In the genomic region with DNA sequence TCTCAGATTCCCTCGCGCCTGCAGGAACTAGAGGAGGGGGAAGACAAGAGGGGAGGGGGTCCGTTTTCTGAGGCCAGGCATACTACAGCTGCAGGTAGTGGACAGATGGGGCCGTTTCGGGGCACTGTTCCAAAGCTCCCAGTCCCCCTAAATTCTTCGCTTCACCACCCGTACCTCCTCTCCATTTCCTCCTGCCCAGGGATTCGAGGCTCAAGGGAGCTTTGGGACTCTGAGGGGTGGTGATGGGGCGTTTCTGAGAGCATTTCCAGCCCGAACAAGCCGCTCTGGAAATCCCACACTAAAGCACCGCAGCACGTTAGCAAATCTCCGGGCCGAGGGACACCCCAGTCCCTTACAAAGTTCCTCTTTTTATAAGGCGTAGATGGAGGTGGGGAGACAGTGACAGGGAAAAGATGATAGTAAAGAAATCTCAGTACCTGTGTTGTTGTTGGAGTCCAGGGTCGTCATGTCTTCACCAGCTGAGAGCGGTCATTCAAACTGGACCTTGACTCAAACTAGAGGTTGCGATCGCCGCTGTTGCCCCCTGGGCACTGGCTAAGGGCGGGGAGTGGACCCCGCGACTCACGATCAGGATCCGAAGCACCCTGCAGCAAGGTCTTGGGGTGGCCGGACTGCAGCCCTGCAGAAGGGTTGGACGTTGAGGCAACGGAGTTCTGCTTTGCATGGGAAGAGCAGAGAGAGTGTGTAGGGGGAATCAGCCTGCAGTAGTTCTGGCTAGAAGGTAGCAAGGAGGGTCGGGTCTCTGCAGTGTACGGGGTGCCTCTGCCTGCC, we compare ENCODE assay signal across 8 cellular contexts. TPM values are rescaled to one million over a fixed set of nuclear protein-coding genes. Genes with fewer than 3 reads are reported as not detected.
A peak's percentile ranks its signal among the peaks of the same experiment; 100 is the strongest.
DNase-seq lines count a peak whose midpoint lies in the region; ATAC-seq and TF ChIP-seq lines count a peak whose summit lies in the region.

No MANE protein-coding gene starts in this region.

- H3K4me3 ChIP-seq in GM06990 (replicated peaks; ENCODE audit: low read depth, low read length) (peak overlapping the region; percentile 67), OCI-LY1 (ENCODE audit: low read depth, low read length, poor library complexity, severe bottlenecking) (peak overlapping the region; percentile 80)

- H3K9me3 Mint-ChIP-seq in effector memory CD8-positive, alpha-beta T cell, result no peaks in the 10 kb centered on the region
- no peaks in the 10 kb centered on the region for H3K9me3 Mint-ChIP-seq in natural killer cell

- H3K27ac ChIP-seq in OCI-LY1 (ENCODE audit: low read depth, low read length, poor library complexity, severe bottlenecking), result no peak overlapping the region

- DNase-seq in GM06990 (ENCODE audit: extremely low read depth, insufficient read length), result no peak
- DNase-seq in effector memory CD8-positive, alpha-beta T cell, result no peak
- DNase-seq in natural killer cell, result no peak
- DNase-seq in medulla oblongata (ENCODE audit: extremely low spot score), result no peak

- peak overlapping the region; percentile 96 to 99 for H3K27ac Mint-ChIP-seq in effector memory CD8-positive, alpha-beta T cell
- H3K27ac Mint-ChIP-seq in natural killer cell, result peak overlapping the region; percentile 94 to 96

- H3K4me1 Mint-ChIP-seq in effector memory CD8-positive, alpha-beta T cell (ENCODE audit: low read depth in 2 of 2), result peaks cover 75 to 80% of the 10 kb centered on the region in 2 donors
- peaks cover 75 to 80% of the 10 kb centered on the region in 2 donors for H3K4me1 Mint-ChIP-seq in natural killer cell

- peak overlapping the region; percentile 87 to 89 for H3K4me3 Mint-ChIP-seq in effector memory CD8-positive, alpha-beta T cell
- H3K4me3 Mint-ChIP-seq in natural killer cell, result peak overlapping the region; percentile 98

- no peaks in the 10 kb centered on the region for H3F3A ChIP-seq in OCI-LY1 (ENCODE audit: insufficient read depth, low read length)

- H3K27me3 ChIP-seq in GM06990 (replicated peaks; ENCODE audit: control insufficient read depth, insufficient read depth, low read length) (no peaks in the 10 kb centered on the region), OCI-LY1 (ENCODE audit: insufficient read depth, low read length) (no peaks in the 10 kb centered on the region)

- no peaks in the 10 kb centered on the region for H3K9me2 ChIP-seq in OCI-LY1 (ENCODE audit: low read depth, low read length)

- no peaks in the 10 kb centered on the region for H3K9me3 ChIP-seq in OCI-LY1 (ENCODE audit: low read length)

- no peaks in the 10 kb centered on the region for H3K36me3 ChIP-seq in GM06990 (ENCODE audit: control insufficient read depth, insufficient read depth, low read length)
- H3K36me3 ChIP-seq in OCI-LY1 (ENCODE audit: insufficient read depth, low read length), result peaks cover 10% of the 10 kb centered on the region; the same call in 1 of the 2 replicates

- H3K79me2 ChIP-seq in OCI-LY1 (ENCODE audit: insufficient read depth, low read length), result no peaks in the 10 kb centered on the region

- ATAC-seq in effector memory CD8-positive, alpha-beta T cell (replicated peaks), result no peak
- ATAC-seq in natural killer cell (no peak), GM19328 (IDR thresholded peaks at IDR 0.05; ENCODE audit: unreplicated experiment) (no peak), HG03039 (IDR thresholded peaks at IDR 0.05; ENCODE audit: unreplicated experiment) (no peak), GM19467 (IDR thresholded peaks at IDR 0.05; ENCODE audit: unreplicated experiment) (no peak)

- peaks cover 63% of the 10 kb centered on the region for H3K36me3 Mint-ChIP-seq in effector memory CD8-positive, alpha-beta T cell (ENCODE audit: insufficient read depth)
- no peaks in the 10 kb centered on the region for H3K36me3 Mint-ChIP-seq in natural killer cell

- TF ChIP-seq CTCF in GM06990 (IDR thresholded peaks at IDR 0.05; ENCODE audit: insufficient read depth, low read length, poor library complexity, severe bottlenecking) (no peak), OCI-LY1 (IDR thresholded peaks at IDR 0.05; ENCODE audit: low read length) (no peak), natural killer cell (IDR thresholded peaks at IDR 0.05) (no peak)

- no peak overlapping the region for H2AFZ ChIP-seq in OCI-LY1 (ENCODE audit: low read length)

- peak overlapping the region; percentile 59 for H3K9ac ChIP-seq in OCI-LY1 (ENCODE audit: low read length)

- peak overlapping the region; percentile 95 for H3K4me2 ChIP-seq in OCI-LY1 (ENCODE audit: low read length)

- no peaks in the 10 kb centered on the region for H4K20me1 ChIP-seq in OCI-LY1 (ENCODE audit: insufficient read depth, low read length)

- intact Hi-C loops in natural killer cell (cut with micrococcal nuclease), result loop anchor here (1.0 to 10.0 kb wide), 2 partner anchors 7 to 325 kb away; no protein-coding TSS in a partner anchor

- H3K4me1 ChIP-seq in OCI-LY1 (ENCODE audit: insufficient read depth, low read length, severe bottlenecking), result peaks cover 67% of the 10 kb centered on the region

- H3K27me3 Mint-ChIP-seq in effector memory CD8-positive, alpha-beta T cell, result no peaks in the 10 kb centered on the region
- H3K27me3 Mint-ChIP-seq in natural killer cell (ENCODE audit: low read depth in 2 of 2), result no peaks in the 10 kb centered on the region

RNA-seq across cellular contexts. Expression of gene NR1D1, which starts 0.6 kb away (rescaled TPM):
- total RNA-seq in natural killer cell, result 10 to 100 TPM in 1 of 3 donors, 1 to 10 TPM in 2; 8.8 to 10.1 (median 9.9) TPM

RNA-seq across cellular contexts. Expression of gene MSL1, which starts 21.9 kb away (rescaled TPM):
- 100 to 1,000 TPM in 2 of 3 donors, 10 to 100 TPM in 1; 99.0 to 124 (median 110) TPM for total RNA-seq in natural killer cell

RNA-seq across cellular contexts. Expression of gene THRA, which starts 37.1 kb away (rescaled TPM):
- 10 to 100 TPM; 40.8 to 55.7 (median 42.3) TPM for total RNA-seq in natural killer cell

RNA-seq across cellular contexts. Expression of gene CASC3, which starts 40.5 kb away (rescaled TPM):
- 100 to 1,000 TPM; 178 to 213 (median 187) TPM for total RNA-seq in natural killer cell

RNA-seq across cellular contexts. Expression of gene MED24, which starts 45.6 kb away (rescaled TPM):
- 100 to 1,000 TPM; 115 to 141 (median 126) TPM for total RNA-seq in natural killer cell
